18 cellular contexts compared by ENCODE assay signal in genomic region chr10:42986618-42987017, GRCh38.
DNase-seq lines count a peak whose midpoint lies in the region; ATAC-seq and TF ChIP-seq lines count a peak whose summit lies in the region.
"Had no signal": no experiment of that assay in that cellular context is flagged by ENCODE, and none has a peak within 500 bp of the region (broad histone marks: within the 10 kb centered on the region; RNA-seq: fewer than 3 reads in every experiment).

No MANE protein-coding gene starts in this region.

- no peak overlapping the region for H3K9ac ChIP-seq in SK-N-SH
- H3K9ac ChIP-seq in colonic mucosa (ENCODE audit: low read depth in 2 of 2, low read length in 2 of 2) = no peak overlapping the region

- TF ChIP-seq CTCF in SK-N-SH (IDR thresholded peaks at IDR 0.05) (no peak), HL-60 (IDR thresholded peaks at IDR 0.05; ENCODE audit: insufficient read depth, low read length) (no peak), colonic mucosa (IDR thresholded peaks at IDR 0.05) (no peak)

- H3K36me3 ChIP-seq in SK-N-SH (replicated peaks in 1 of 2; ENCODE audit: control insufficient read depth in 1 of 2, insufficient read depth in 2 of 2, low read length in 1 of 2) (no peaks in the 10 kb centered on the region), colonic mucosa (no peaks in the 10 kb centered on the region)

- H4K20me1 ChIP-seq in SK-N-SH (ENCODE audit: insufficient read depth) = no peaks in the 10 kb centered on the region

- POLR2A ChIA-PET in SK-N-SH (lab: Yijun Ruan, JAX) = no interaction called here

- 41% methylated on average over 4 of the region's 4 CpGs for WGBS in SK-N-SH (ENCODE audit: low lambda C conversion rate)

- no peak overlapping the region for H3K4me3 ChIP-seq in SK-N-SH (ENCODE audit: low read depth in 2 of 2, low read length in 1 of 2)
- no peak overlapping the region for H3K4me3 ChIP-seq in HL-60 (replicated peaks; ENCODE audit: insufficient read depth, low read length)
- H3K4me3 ChIP-seq in colonic mucosa = no peak overlapping the region
- H3K4me3 ChIP-seq: GM12878 had no signal

- H3K27me3 ChIP-seq in SK-N-SH (ENCODE audit: insufficient read depth) (no peaks in the 10 kb centered on the region), HL-60 (ENCODE audit: insufficient read depth, poor library complexity, severe bottlenecking) (no peaks in the 10 kb centered on the region), colonic mucosa (no peaks in the 10 kb centered on the region)

- peak; percentile 11; the same call in 1 of the 3 replicates for ATAC-seq in SK-N-SH treated with all-trans-retinoic acid at 6 μM for 48 hours
- ATAC-seq: GM12878 had no signal

- H3F3A ChIP-seq in SK-N-SH (replicated peaks; ENCODE audit: insufficient read depth) = no peaks in the 10 kb centered on the region

- H3K79me2 ChIP-seq in SK-N-SH (ENCODE audit: insufficient read depth) = no peaks in the 10 kb centered on the region

- H3K27ac ChIP-seq in SK-N-SH (ENCODE audit: low read depth in 2 of 2, low read length in 1 of 2) = no peak overlapping the region
- peak overlapping the region; percentile 64 for H3K27ac ChIP-seq in HL-60 (replicated peaks)
- no peak overlapping the region for H3K27ac ChIP-seq in colonic mucosa

- no peaks in the 10 kb centered on the region for H3K9me2 ChIP-seq in SK-N-SH

- no peak for TF ChIP-seq RAD21 in SK-N-SH (IDR thresholded peaks at IDR 0.05; ENCODE audit: low read length)

- no peaks in the 10 kb centered on the region for H3K9me3 ChIP-seq in SK-N-SH
- H3K9me3 ChIP-seq in colonic mucosa = no peaks in the 10 kb centered on the region

- DNase-seq in SK-N-SH (no peak), HL-60 (ENCODE audit: low read depth in 1 of 2, low spot score in 1 of 2) (no peak), colonic mucosa (peak; percentile 6), kidney tubule cell (ENCODE audit: low spot score) (peak; percentile 8), germinal center (ENCODE audit: low spot score) (no peak), GM19240 (ENCODE audit: insufficient read length, low spot score) (no peak)
- no peak for DNase-seq in activated CD8-positive, alpha-beta memory T cell treated with anti-CD3 and anti-CD28 coated beads, Interleukin-2, amount 50 U/mL, for 48 hours
- DNase-seq: CD4-positive, CD25-positive, alpha-beta regulatory T cell; DMS79 treated with DMSO at 0.1 percent for 48 hours; GOT3; NCI-H1694; NCI-H2107; NCI-H446 treated with DMSO at 0.1 percent for 48 hours; NCI-H526 treated with DMSO at 0.1 percent for 48 hours; RPMI8226; SHP77 had no signal

- H3K4me1 ChIP-seq in SK-N-SH (ENCODE audit: control insufficient read depth in 1 of 2, insufficient read depth in 2 of 2, low read depth in 1 of 2, low read length in 1 of 2) = peaks cover 0 to 71% of the 10 kb centered on the region in 2 experiments; a peak in 1 of 4 replicates
- no peaks in the 10 kb centered on the region for H3K4me1 ChIP-seq in colonic mucosa

- no peak overlapping the region for H2AFZ ChIP-seq in SK-N-SH (ENCODE audit: low read depth)

- H3K4me2 ChIP-seq in SK-N-SH = no peak overlapping the region

- no peak for TF ChIP-seq EP300 in SK-N-SH (IDR thresholded peaks at IDR 0.05; ENCODE audit: borderline replicate concordance in 1 of 2, low read depth in 1 of 2, low read length in 1 of 2)

- CTCF ChIA-PET in SK-N-SH (lab: Yijun Ruan, JAX) = interaction anchor here (1.2 to 1.5 kb wide), 2 partner anchors 80 to 92 kb away, joined by 3 to 11 read pairs; no protein-coding TSS in a partner anchor

- intact Hi-C loops in colonic mucosa (cut with DNase I) = no loop called here

TF ChIP-seq in SK-N-SH treated with all-trans-retinoic acid at 6 μM for 48 hours, 23 proteins besides CTCF, POLR2A, EP300 and RAD21 (continues in another document):
- TF ChIP-seq CSRNP3 (CRISPR knock-in tag; IDR thresholded peaks at IDR 0.05) (no peak), RARB (CRISPR knock-in tag; IDR thresholded peaks at IDR 0.05) (no peak), OSR1 (CRISPR knock-in tag; IDR thresholded peaks at IDR 0.05) (no peak), SNAI2 (CRISPR knock-in tag; IDR thresholded peaks at IDR 0.05) (no peak), ZNF565 (CRISPR knock-in tag; conservative IDR thresholded peaks at IDR 0.05; ENCODE audit: low read depth) (no peak), ESRRG (CRISPR knock-in tag; IDR thresholded peaks at IDR 0.05) (no peak), ZNF8 (CRISPR knock-in tag; IDR thresholded peaks at IDR 0.05) (no peak), CREB5 (CRISPR knock-in tag; IDR thresholded peaks at IDR 0.05; ENCODE audit: low read depth) (no peak)

TF ChIP-seq in SK-N-SH, 30 proteins besides CTCF, POLR2A, EP300 and RAD21:
- no peak for TF ChIP-seq TEAD4 (IDR thresholded peaks at IDR 0.05; ENCODE audit: borderline replicate concordance, insufficient read depth)
- TF ChIP-seq, protein P1, sequence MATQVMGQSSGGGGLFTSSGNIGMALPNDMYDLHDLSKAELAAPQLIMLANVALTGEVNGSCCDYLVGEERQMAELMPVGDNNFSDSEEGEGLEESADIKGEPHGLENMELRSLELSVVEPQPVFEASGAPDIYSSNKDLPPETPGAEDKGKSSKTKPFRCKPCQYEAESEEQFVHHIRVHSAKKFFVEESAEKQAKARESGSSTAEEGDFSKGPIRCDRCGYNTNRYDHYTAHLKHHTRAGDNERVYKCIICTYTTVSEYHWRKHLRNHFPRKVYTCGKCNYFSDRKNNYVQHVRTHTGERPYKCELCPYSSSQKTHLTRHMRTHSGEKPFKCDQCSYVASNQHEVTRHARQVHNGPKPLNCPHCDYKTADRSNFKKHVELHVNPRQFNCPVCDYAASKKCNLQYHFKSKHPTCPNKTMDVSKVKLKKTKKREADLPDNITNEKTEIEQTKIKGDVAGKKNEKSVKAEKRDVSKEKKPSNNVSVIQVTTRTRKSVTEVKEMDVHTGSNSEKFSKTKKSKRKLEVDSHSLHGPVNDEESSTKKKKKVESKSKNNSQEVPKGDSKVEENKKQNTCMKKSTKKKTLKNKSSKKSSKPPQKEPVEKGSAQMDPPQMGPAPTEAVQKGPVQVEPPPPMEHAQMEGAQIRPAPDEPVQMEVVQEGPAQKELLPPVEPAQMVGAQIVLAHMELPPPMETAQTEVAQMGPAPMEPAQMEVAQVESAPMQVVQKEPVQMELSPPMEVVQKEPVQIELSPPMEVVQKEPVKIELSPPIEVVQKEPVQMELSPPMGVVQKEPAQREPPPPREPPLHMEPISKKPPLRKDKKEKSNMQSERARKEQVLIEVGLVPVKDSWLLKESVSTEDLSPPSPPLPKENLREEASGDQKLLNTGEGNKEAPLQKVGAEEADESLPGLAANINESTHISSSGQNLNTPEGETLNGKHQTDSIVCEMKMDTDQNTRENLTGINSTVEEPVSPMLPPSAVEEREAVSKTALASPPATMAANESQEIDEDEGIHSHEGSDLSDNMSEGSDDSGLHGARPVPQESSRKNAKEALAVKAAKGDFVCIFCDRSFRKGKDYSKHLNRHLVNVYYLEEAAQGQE (IDR thresholded peaks at IDR 0.05; ENCODE audit: low read depth, low read length) = no peak
- TF ChIP-seq JUND (IDR thresholded peaks at IDR 0.05) = no peak
- no peak for TF ChIP-seq TAF1 (IDR thresholded peaks at IDR 0.05; ENCODE audit: borderline replicate concordance, low read depth, low read length)
- no peak for TF ChIP-seq SIN3A (IDR thresholded peaks at IDR 0.05; ENCODE audit: borderline replicate concordance, low read depth, low read length)
- TF ChIP-seq GATA2 (CRISPR knock-in tag; IDR thresholded peaks at IDR 0.05) = no peak
- TF ChIP-seq ELF1 (IDR thresholded peaks at IDR 0.05) = no peak
- TF ChIP-seq FOXM1 (IDR thresholded peaks at IDR 0.05; ENCODE audit: low read depth) = no peak
- TF ChIP-seq MEF2A (IDR thresholded peaks at IDR 0.05; ENCODE audit: borderline replicate concordance, low read depth) = no peak
- TF ChIP-seq FOXJ3 (CRISPR knock-in tag; IDR thresholded peaks at IDR 0.05) = no peak
- no peak for TF ChIP-seq MXI1 (IDR thresholded peaks at IDR 0.05; ENCODE audit: low read depth, low read length)

Comparison
In these comparisons a context has a peak if more than half of its experiments do, and no peak if none do; other contexts are left out.
1. DNase-seq: peak in colonic mucosa (single experiment) and kidney tubule cell (single experiment); none in SK-N-SH (single experiment), HL-60 (0 of 2), germinal center (single experiment), GM19240 (single experiment) and activated CD8-positive, alpha-beta memory T cell treated with anti-CD3 and anti-CD28 coated beads, Interleukin-2, amount 50 U/mL, for 48 hours (single experiment).